In genomic region chr6:33592280-33592594, GRCh38 we compare ENCODE assay signal across 12 cellular contexts. TPM values are rescaled to one million over a fixed set of nuclear protein-coding genes. Genes with fewer than 3 reads are reported as not detected.
DNase-seq lines count a peak whose midpoint lies in the region; ATAC-seq, FAIRE-seq and TF ChIP-seq lines count a peak whose summit lies in the region.
"Had no signal": no experiment of that assay in that cellular context is flagged by ENCODE, and none has a peak within 500 bp of the region (broad histone marks: within the 10 kb centered on the region; RNA-seq: fewer than 3 reads in every experiment).

No MANE protein-coding gene starts in this region.

- BruUV-seq in GM12878 (replicated peaks; lab: Mats Ljungman, UMichigan), result no TSS peak

- peak overlapping the region; percentile 98 for H3K4me2 ChIP-seq in GM12878 (ENCODE audit: control insufficient read depth, insufficient read depth)

- no peaks in the 10 kb centered on the region for H3K36me3 Mint-ChIP-seq in activated naive CD4-positive, alpha-beta T cell treated with anti-CD3 and anti-CD28 coated beads, Interleukin-2, amount 50 U/mL, for 24 hours
- peaks cover 1% of the 10 kb centered on the region for H3K36me3 Mint-ChIP-seq in IgD-negative memory B cell
- no peaks in the 10 kb centered on the region for H3K36me3 Mint-ChIP-seq in stimulated activated memory B cell treated with anti-CD40 and anti-IgM and Interleukin-4, amounts not matched to agents 10 μg/mL and 1 μg/mL and 100 μg/mL, for 72 hours

- no peaks in the 10 kb centered on the region for H3K9me3 ChIP-seq in GM12878 (replicated peaks; ENCODE audit: control insufficient read depth, insufficient read depth, low read length)
- H3K9me3 ChIP-seq: adrenal gland had no signal

- no peak for DNase-seq in activated naive CD4-positive, alpha-beta T cell treated with Interleukin-2 at 50 U/mL for 16 hours
- DNase-seq in GM12878 (ENCODE audit: low read depth, low spot score) (no peak), UCSD-AML1 (lab: John Stamatoyannopoulos, UW; ENCODE audit: unreplicated experiment) (no peak), NCI-H2171 treated with DMSO at 0.1 percent for 48 hours (lab: John Stamatoyannopoulos, UW) (no peak)
- DNase-seq in activated CD8-positive, alpha-beta memory T cell treated with anti-CD3 and anti-CD28 coated beads for 24 hours, result no peak
- DNase-seq: adrenal gland, NCI-H1417 treated with DMSO at 0.1 percent for 48 hours, NCI-H446 treated with DMSO at 0.1 percent for 48 hours had no signal

- no peaks in the 10 kb centered on the region for H3K27me3 Mint-ChIP-seq in activated naive CD4-positive, alpha-beta T cell treated with anti-CD3 and anti-CD28 coated beads, Interleukin-2, amount 50 U/mL, for 24 hours
- no peaks in the 10 kb centered on the region for H3K27me3 Mint-ChIP-seq in IgD-negative memory B cell
- no peaks in the 10 kb centered on the region for H3K27me3 Mint-ChIP-seq in stimulated activated memory B cell treated with anti-CD40 and anti-IgM and Interleukin-4, amounts not matched to agents 10 μg/mL and 1 μg/mL and 100 μg/mL, for 72 hours

- WGBS in GM12878 (ENCODE audit: insufficient coverage, insufficient replicate concordance, low lambda C conversion rate, missing lambda C conversion rate), result 17% methylated on average over 7 of the region's 7 CpGs

- SMC1A ChIA-PET in GM12878 (lab: Charles Lee; ENCODE audit: uncharacterized antibody, unreplicated experiment), result interaction anchor here (0.7 to 2.9 kb wide), 8 partner anchors 14 to 131 kb away, joined by 3 to 33 read pairs (median 4); partner anchors contain the start of gene ITPR3

- H3K27ac ChIP-seq in GM12878 (ENCODE audit: control insufficient read depth, insufficient read depth), result peak overlapping the region; percentile 17; the same call in 1 of the 2 replicates

- no peak for TF ChIP-seq CTCF in GM12878 (IDR thresholded peaks at IDR 0.05 in 2 of 3, conservative IDR thresholded peaks at IDR 0.05 in 1 of 3; ENCODE audit: control insufficient read depth in 2 of 3, extremely low read depth in 1 of 3, insufficient read depth in 1 of 3, low read depth in 3 of 3, low read length in 3 of 3)

- TF ChIP-seq POLR2A in GM12878 (IDR thresholded peaks at IDR 0.05; ENCODE audit: low read depth, low read length), result no peak; the same call in 1 of the 2 replicates

- TF ChIP-seq RAD21 in GM12878 (IDR thresholded peaks at IDR 0.05; ENCODE audit: insufficient read depth, low read depth, low read length), result no peak

- CTCF ChIA-PET in GM12878 (lab: Yijun Ruan, JAX), result interaction anchor here (0.8 to 8.1 kb wide), 6 partner anchors 15 to 204 kb away, joined by 3 to 92 read pairs (median 6); no protein-coding TSS in a partner anchor

- H3K27ac Mint-ChIP-seq in activated naive CD4-positive, alpha-beta T cell treated with anti-CD3 and anti-CD28 coated beads, Interleukin-2, amount 50 U/mL, for 24 hours, result peak overlapping the region; percentile 59
- H3K27ac Mint-ChIP-seq in IgD-negative memory B cell, result peak overlapping the region; percentile 92 to 97 (median 96)
- peak overlapping the region; percentile 75 for H3K27ac Mint-ChIP-seq in stimulated activated memory B cell treated with anti-CD40 and anti-IgM and Interleukin-4, amounts not matched to agents 10 μg/mL and 1 μg/mL and 100 μg/mL, for 72 hours

- peaks cover 44% of the 10 kb centered on the region for H3K4me1 ChIP-seq in GM12878 (ENCODE audit: control insufficient read depth, insufficient read depth, low read length)

- no peak for ATAC-seq in GM12878
- no peak for ATAC-seq in stimulated activated memory B cell treated with anti-CD40 and anti-IgM and Interleukin-4, amounts not matched to agents 10 μg/mL and 1 μg/mL and 100 μg/mL, for 72 hours

- no peak for TF ChIP-seq EP300 in GM12878 (IDR thresholded peaks at IDR 0.05; ENCODE audit: borderline replicate concordance in 1 of 2, control insufficient read depth in 1 of 2, low read depth in 2 of 2, low read length in 2 of 2)

- RAD21 ChIA-PET in GM12878 (lab: Charles Lee; ENCODE audit: unreplicated experiment), result interaction anchor here (0.9 to 2.6 kb wide), 3 partner anchors 15 to 108 kb away, joined by 5 to 19 read pairs (median 13); partner anchors contain the start of gene ITPR3

- H3K4me1 Mint-ChIP-seq in activated naive CD4-positive, alpha-beta T cell treated with anti-CD3 and anti-CD28 coated beads, Interleukin-2, amount 50 U/mL, for 24 hours, result peaks cover 20% of the 10 kb centered on the region
- H3K4me1 Mint-ChIP-seq in IgD-negative memory B cell, result peaks cover 31 to 48% (median 39%) of the 10 kb centered on the region in 3 donors
- H3K4me1 Mint-ChIP-seq in stimulated activated memory B cell treated with anti-CD40 and anti-IgM and Interleukin-4, amounts not matched to agents 10 μg/mL and 1 μg/mL and 100 μg/mL, for 72 hours, result peaks cover 63% of the 10 kb centered on the region

- intact Hi-C loops in GM12878 (cut with micrococcal nuclease; ENCODE audit: unreplicated experiment), result no loop called here

- H3K9me3 Mint-ChIP-seq in activated naive CD4-positive, alpha-beta T cell treated with anti-CD3 and anti-CD28 coated beads, Interleukin-2, amount 50 U/mL, for 24 hours, result no peaks in the 10 kb centered on the region
- no peaks in the 10 kb centered on the region for H3K9me3 Mint-ChIP-seq in IgD-negative memory B cell
- peaks cover 3% of the 10 kb centered on the region for H3K9me3 Mint-ChIP-seq in stimulated activated memory B cell treated with anti-CD40 and anti-IgM and Interleukin-4, amounts not matched to agents 10 μg/mL and 1 μg/mL and 100 μg/mL, for 72 hours

- in situ Hi-C loops in GM12878 (cut with MboI), result no loop called here

- H3K27me3 ChIP-seq in GM12878 (replicated peaks in 1 of 2; ENCODE audit: control insufficient read depth in 2 of 2, insufficient read depth in 2 of 2, low read length in 1 of 2), result no peaks in the 10 kb centered on the region
- H3K27me3 ChIP-seq: adrenal gland had no signal

- H4K20me1 ChIP-seq in GM12878 (ENCODE audit: control insufficient read depth, insufficient read depth), result no peaks in the 10 kb centered on the region

- peak overlapping the region; percentile 74 for H3K4me3 Mint-ChIP-seq in activated naive CD4-positive, alpha-beta T cell treated with anti-CD3 and anti-CD28 coated beads, Interleukin-2, amount 50 U/mL, for 24 hours
- H3K4me3 Mint-ChIP-seq in IgD-negative memory B cell, result peak overlapping the region; percentile 65 to 90 (median 78)
- peak overlapping the region; percentile 75 for H3K4me3 Mint-ChIP-seq in stimulated activated memory B cell treated with anti-CD40 and anti-IgM and Interleukin-4, amounts not matched to agents 10 μg/mL and 1 μg/mL and 100 μg/mL, for 72 hours

- no peaks in the 10 kb centered on the region for H3K79me2 ChIP-seq in GM12878 (ENCODE audit: control insufficient read depth, insufficient read depth, low read length)

- no peak overlapping the region for H3K9ac ChIP-seq in GM12878 (ENCODE audit: control insufficient read depth, insufficient read depth, low read length)

- no peak for FAIRE-seq in GM12878 (lab: Jason Lieb, UNC)

- no peak overlapping the region for H3K4me3 ChIP-seq in GM12878
- H3K4me3 ChIP-seq: adrenal gland, PC-9 had no signal

- H2AFZ ChIP-seq in GM12878 (ENCODE audit: control insufficient read depth, low read depth, low read length), result peak overlapping the region; percentile 46
- H2AFZ ChIP-seq: PC-9 had no signal

- H3K36me3 ChIP-seq in GM12878 (ENCODE audit: control insufficient read depth in 2 of 2, insufficient read depth in 2 of 2, low read length in 1 of 2), result no peaks in the 10 kb centered on the region
- H3K36me3 ChIP-seq: adrenal gland had no signal

- POLR2A ChIA-PET in GM12878 (lab: Charles Lee), result interaction anchor here (0.6 to 2.2 kb wide), 5 partner anchors 15 to 1267 kb away, joined by 3 to 11 read pairs (median 4); partner anchors contain the start of gene ITPR3

TF ChIP-seq in GM12878, 131 proteins besides CTCF, POLR2A, EP300 and RAD21 (continues in another document):
- no peak for TF ChIP-seq ZNF384 (IDR thresholded peaks at IDR 0.05; ENCODE audit: borderline replicate concordance, low read depth, low read length)

RNA-seq across cellular contexts. Expression of gene BAK1, which starts 12.2 kb away (rescaled TPM):
- 40.6 TPM for polyA plus RNA-seq in IgD-negative memory B cell
- total RNA-seq in GM12878 (2013; cell fraction: nucleolus; rRNA removed), result 12.7 and 16.3 TPM in 2 replicates
- total RNA-seq in GM12878 (2014; rRNA removed), result 9.3 and 9.4 TPM in 2 replicates
- total RNA-seq in GM12878 (2014; rRNA removed; fragmentation: Illumina TruSeq; extraction: Trizol), result 23.9 and 26.6 TPM in 2 replicates
- 36.7 and 37.6 TPM in 2 replicates for total RNA-seq in GM12878 (2021)
- 13.2 TPM for polyA plus RNA-seq in GM12878 (2011; ENCODE audit: low read depth)
- polyA plus RNA-seq in GM12878 (2011; rRNA removed), result 18.1 and 31.0 TPM in 2 replicates
- 45.3 and 55.6 TPM in 2 replicates for polyA plus RNA-seq in GM12878 (2011; cell fraction: cytosol; rRNA removed)
- 32.2 and 33.3 TPM in 2 replicates for polyA plus RNA-seq in GM12878 (2011; cell fraction: nucleus; rRNA removed)
- polyA plus RNA-seq in GM12878 (2012), result 25.8 and 26.9 TPM in 2 replicates
- polyA plus RNA-seq in GM12878 (2014; fragmentation: Illumina TruSeq; extraction: Trizol), result 14.4 and 28.2 TPM in 2 replicates
- polyA plus RNA-seq in GM12878 (2014; fragmentation: Nextera tagmentation; extraction: Ambion mirVana), result 10 to 100 TPM in 1 of 2 experiments, 1 to 10 TPM in 1; 6.3 to 13.0 TPM
- 38.1 and 44.5 TPM in 2 replicates for polyA plus RNA-seq in GM12878 (2014; rRNA removed)
- polyA plus RNA-seq in GM12878 (2016; fragmentation: Nextera tagmentation; extraction: Ambion mirVana), result 10 to 100 TPM; 65.7 to 65.8 TPM
- 26.0 and 47.5 TPM in 2 replicates for polyA minus RNA-seq in GM12878 (2011; rRNA and poly(A)+ RNA removed)
- 18.6 and 19.3 TPM in 2 replicates for polyA minus RNA-seq in GM12878 (2011; cell fraction: cytosol; rRNA and poly(A)+ RNA removed)
- polyA minus RNA-seq in GM12878 (2011; cell fraction: nucleus; rRNA and poly(A)+ RNA removed), result 8.0 and 12.3 TPM in 2 replicates

RNA-seq across cellular contexts. Expression of gene ITPR3, which starts 28.9 kb away (rescaled TPM):
- 6.7 TPM for polyA plus RNA-seq in IgD-negative memory B cell
- total RNA-seq in GM12878 (2013; cell fraction: nucleolus; rRNA removed), result 77.4 and 90.2 TPM in 2 replicates
- 12.7 and 15.4 TPM in 2 replicates for total RNA-seq in GM12878 (2014; rRNA removed)
- total RNA-seq in GM12878 (2014; rRNA removed; fragmentation: Illumina TruSeq; extraction: Trizol), result 7.6 and 8.3 TPM in 2 replicates
- total RNA-seq in GM12878 (2021), result 30.3 and 34.0 TPM in 2 replicates
- polyA plus RNA-seq in GM12878 (2011; ENCODE audit: low read depth), result 7.4 TPM
- polyA plus RNA-seq in GM12878 (2011; rRNA removed), result 7.2 and 15.6 TPM in 2 replicates
- polyA plus RNA-seq in GM12878 (2011; cell fraction: cytosol; rRNA removed), result 16.7 and 18.8 TPM in 2 replicates
- polyA plus RNA-seq in GM12878 (2011; cell fraction: nucleus; rRNA removed), result 202 and 205 TPM in 2 replicates
- polyA plus RNA-seq in GM12878 (2012), result 13.1 and 19.2 TPM in 2 replicates
- 6.7 and 14.6 TPM in 2 replicates for polyA plus RNA-seq in GM12878 (2014; fragmentation: Illumina TruSeq; extraction: Trizol)
- under 1 TPM; 0.32 to 0.44 TPM for polyA plus RNA-seq in GM12878 (2014; fragmentation: Nextera tagmentation; extraction: Ambion mirVana)
- polyA plus RNA-seq in GM12878 (2014; rRNA removed), result 23.0 and 27.0 TPM in 2 replicates
- 1 to 10 TPM; 8.9 to 9.1 TPM for polyA plus RNA-seq in GM12878 (2016; fragmentation: Nextera tagmentation; extraction: Ambion mirVana)
- polyA minus RNA-seq in GM12878 (2011; rRNA and poly(A)+ RNA removed), result 27.9 and 34.0 TPM in 2 replicates
- polyA minus RNA-seq in GM12878 (2011; cell fraction: cytosol; rRNA and poly(A)+ RNA removed), result 12.8 and 14.2 TPM in 2 replicates
- polyA minus RNA-seq in GM12878 (2011; cell fraction: nucleus; rRNA and poly(A)+ RNA removed), result 43.2 and 61.9 TPM in 2 replicates
